ENCODE assay signal across 8 cellular contexts in genomic region chr2:85308951-85309555, GRCh38. TPM values are rescaled to one million over a fixed set of nuclear protein-coding genes. Genes with fewer than 3 reads are reported as not detected.
DNase-seq lines count a peak whose midpoint lies in the region; ATAC-seq and TF ChIP-seq lines count a peak whose summit lies in the region.

No MANE protein-coding gene starts in this region.

- H3K27ac Mint-ChIP-seq in activated T-helper 17 cell treated with anti-CD3 and anti-CD28 coated beads, Interleukin-2, amount 50 U/mL, for 72 hours = peak overlapping the region; percentile 84
- peak overlapping the region; percentile 80 to 93 (median 86) for H3K27ac Mint-ChIP-seq in immature natural killer cell

- H3K4me3 ChIP-seq in stomach = no peak overlapping the region

- peaks cover 9% of the 10 kb centered on the region for H3K36me3 Mint-ChIP-seq in activated T-helper 17 cell treated with anti-CD3 and anti-CD28 coated beads, Interleukin-2, amount 50 U/mL, for 72 hours (ENCODE audit: low read depth)
- H3K36me3 Mint-ChIP-seq in immature natural killer cell = peaks cover 0 to 3% (median 0%) of the 10 kb centered on the region in 3 donors

- peak; percentile 22 for ATAC-seq in activated T-helper 17 cell treated with anti-CD3 and anti-CD28 coated beads, Interleukin-2, amount 50 U/mL, for 72 hours (replicated peaks)

- intact Hi-C loops in stomach (cut with DNase I; ENCODE audit: low total_unique reads) = no loop called here

- H3K27me3 Mint-ChIP-seq in activated T-helper 17 cell treated with anti-CD3 and anti-CD28 coated beads, Interleukin-2, amount 50 U/mL, for 72 hours = peaks cover 6% of the 10 kb centered on the region
- peaks cover 4 to 8% (median 6%) of the 10 kb centered on the region in 3 donors for H3K27me3 Mint-ChIP-seq in immature natural killer cell (ENCODE audit: low read depth in 3 of 3)

- WGBS in stomach, 5 donors = 16 to 32% (median 24%) methylated on average over 14 of the region's 14 CpGs

- TF ChIP-seq POLR2A in stomach (IDR thresholded peaks at IDR 0.05) = no peak

- H3K27me3 ChIP-seq in stomach = no peaks in the 10 kb centered on the region

- peak overlapping the region in 3 of 5 donors; percentile 51 to 69 (median 65) for H3K27ac ChIP-seq in stomach

- H3K36me3 ChIP-seq in stomach = peaks cover 0 to 49% (median 38%) of the 10 kb centered on the region in 4 donors

- H3K4me1 Mint-ChIP-seq in activated T-helper 17 cell treated with anti-CD3 and anti-CD28 coated beads, Interleukin-2, amount 50 U/mL, for 72 hours = peaks cover 22% of the 10 kb centered on the region
- H3K4me1 Mint-ChIP-seq in immature natural killer cell = peaks cover 40 to 44% of the 10 kb centered on the region in 2 donors

- TF ChIP-seq CTCF in stomach (IDR thresholded peaks at IDR 0.05) = no peak

- peak overlapping the region; percentile 73 for H3K4me3 Mint-ChIP-seq in activated T-helper 17 cell treated with anti-CD3 and anti-CD28 coated beads, Interleukin-2, amount 50 U/mL, for 72 hours
- H3K4me3 Mint-ChIP-seq in immature natural killer cell = peak overlapping the region; percentile 69 to 84 (median 78)

- DNase-seq in COLO668 (lab: John Stamatoyannopoulos, UW; ENCODE audit: unreplicated experiment) = peak; percentile 45
- DNase-seq in HT1080 (ENCODE audit: low read depth) = peak; percentile 66
- DNase-seq in immature natural killer cell = no peak
- peak; percentile 55 for DNase-seq in stomach
- DNase-seq in stimulated activated CD4-positive, alpha-beta T cell treated with anti-CD3 and anti-CD28 coated beads, Interleukin-4, amount 100 ng/mL, for 4 hours = no peak
- no peak for DNase-seq in cerebellar cortex (ENCODE audit: low spot score)
- no peak for DNase-seq in NCI-H187 (lab: John Stamatoyannopoulos, UW)

- H3K4me1 ChIP-seq in stomach = peaks cover 17 to 44% (median 31%) of the 10 kb centered on the region in 4 donors

- no peak for TF ChIP-seq EP300 in stomach (IDR thresholded peaks at IDR 0.05)

- no peaks in the 10 kb centered on the region for H3K9me3 ChIP-seq in stomach

- no peaks in the 10 kb centered on the region for H3K9me3 Mint-ChIP-seq in activated T-helper 17 cell treated with anti-CD3 and anti-CD28 coated beads, Interleukin-2, amount 50 U/mL, for 72 hours
- H3K9me3 Mint-ChIP-seq in immature natural killer cell = no peaks in the 10 kb centered on the region

RNA-seq across cellular contexts. Expression of gene TGOLN2, which starts 18.7 kb away (rescaled TPM):
- 64.2 and 73.7 TPM in 2 replicates for total RNA-seq in HT1080 (2014; rRNA removed; shearing (Covaris generic))
- polyA plus RNA-seq in HT1080 (2015; cell fraction: cytosol; rRNA removed) = 89.3 and 117 TPM in 2 replicates
- polyA plus RNA-seq in HT1080 (2015; cell fraction: nucleus; rRNA removed) = 156 and 162 TPM in 2 replicates
- 100 to 1,000 TPM; 109 to 139 TPM for total RNA-seq in activated T-helper 17 cell treated with anti-CD3 and anti-CD28 coated beads, Interleukin-2, amount 50 U/mL, for 72 hours
- polyA plus RNA-seq in immature natural killer cell (10 to 100 TPM; 28.7 to 75.4 (median 36.4) TPM), stomach (10 to 100 TPM; 10.8 to 21.7 (median 13.0) TPM)
- 100 to 1,000 TPM; 104 to 232 (median 181) TPM for total RNA-seq in stomach

RNA-seq across cellular contexts. Expression of gene RETSAT, which starts 45.3 kb away (rescaled TPM):
- 26.9 and 27.3 TPM in 2 replicates for total RNA-seq in HT1080 (2014; rRNA removed; shearing (Covaris generic))
- polyA plus RNA-seq in HT1080 (2015; cell fraction: cytosol; rRNA removed) = 20.8 and 22.7 TPM in 2 replicates
- polyA plus RNA-seq in HT1080 (2015; cell fraction: nucleus; rRNA removed) = 57.7 and 60.9 TPM in 2 replicates
- 10 to 100 TPM; 28.4 to 34.5 TPM for total RNA-seq in activated T-helper 17 cell treated with anti-CD3 and anti-CD28 coated beads, Interleukin-2, amount 50 U/mL, for 72 hours
- polyA plus RNA-seq in immature natural killer cell (10 to 100 TPM; 13.7 to 28.1 (median 23.4) TPM), stomach (10 to 100 TPM; 11.5 to 23.9 (median 19.4) TPM)
- 10 to 100 TPM; 22.2 to 90.1 (median 83.9) TPM for total RNA-seq in stomach

RNA-seq across cellular contexts. Expression of gene ELMOD3, which starts 45.5 kb away (rescaled TPM):
- 11.4 TPM in 2 replicates for total RNA-seq in HT1080 (2014; rRNA removed; shearing (Covaris generic))
- 6.6 and 8.0 TPM in 2 replicates for polyA plus RNA-seq in HT1080 (2015; cell fraction: cytosol; rRNA removed)
- 17.9 and 20.3 TPM in 2 replicates for polyA plus RNA-seq in HT1080 (2015; cell fraction: nucleus; rRNA removed)
- total RNA-seq in activated T-helper 17 cell treated with anti-CD3 and anti-CD28 coated beads, Interleukin-2, amount 50 U/mL, for 72 hours = 10 to 100 TPM; 13.4 to 17.5 TPM
- polyA plus RNA-seq in immature natural killer cell (10 to 100 TPM; 10.9 to 17.7 (median 14.0) TPM), stomach (10 to 100 TPM; 13.4 to 19.7 (median 17.0) TPM)
- total RNA-seq in stomach = 10 to 100 TPM; 16.9 to 43.8 (median 21.7) TPM

Comparison
In these comparisons a context has a peak if more than half of its experiments do, and no peak if none do; other contexts are left out.
1. DNase-seq: peak in COLO668 (single experiment), HT1080 (single experiment) and stomach (single experiment); none in immature natural killer cell (0 of 3), stimulated activated CD4-positive, alpha-beta T cell treated with anti-CD3 and anti-CD28 coated beads, Interleukin-4, amount 100 ng/mL, for 4 hours (0 of 2), cerebellar cortex (single experiment) and NCI-H187 (0 of 2).